In the genomic region with DNA sequence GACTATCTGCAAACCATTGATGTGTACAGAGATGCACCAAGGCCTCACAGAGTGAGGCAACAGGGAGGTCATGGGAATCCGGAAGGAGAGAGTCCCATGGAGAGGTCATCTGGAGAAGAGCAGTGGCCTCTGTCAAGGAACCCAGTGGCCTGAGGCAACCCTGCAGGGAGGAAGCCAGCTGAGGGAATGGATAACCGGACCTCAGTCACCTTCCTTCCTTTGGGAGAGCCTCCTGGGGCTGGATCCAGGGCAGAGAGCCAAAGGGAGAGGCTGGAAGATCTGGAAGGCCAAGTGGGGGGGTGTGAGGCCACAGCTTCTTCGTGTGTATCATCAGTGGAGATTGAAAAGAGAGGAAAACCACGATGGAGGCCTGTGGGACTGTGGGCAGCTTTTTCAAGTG, we compare ENCODE assay signal across 13 cellular contexts. TPM values are rescaled to one million over a fixed set of nuclear protein-coding genes. Genes with fewer than 3 reads are reported as not detected.
DNase-seq lines count a peak whose midpoint lies in the region; ATAC-seq and TF ChIP-seq lines count a peak whose summit lies in the region.
"Had no signal": no experiment of that assay in that cellular context is flagged by ENCODE, and none has a peak within 500 bp of the region (broad histone marks: within the 10 kb centered on the region; RNA-seq: fewer than 3 reads in every experiment).

No MANE protein-coding gene starts in this region.

- POLR2A ChIA-PET in activated CD8-positive, alpha-beta T cell treated with anti-CD3 and anti-CD28 coated beads, Interleukin-2, amount 10 ng/mL, durations not matched to agents 7 days and 5 days (lab: Charles Lee) = interaction anchor here (1.6 kb wide), 1 partner anchor 13 kb away, joined by 9 read pairs; no protein-coding TSS in a partner anchor

- intact Hi-C loops in activated naive CD4-positive, alpha-beta T cell treated with anti-CD3 and anti-CD28 coated beads for 36 hours (cut with micrococcal nuclease) = loop anchor here (10.0 kb wide), 2 partner anchors 519 to 899 kb away; no protein-coding TSS in a partner anchor
- intact Hi-C loops in left cardiac atrium (cut with DNase I) = no loop called here

- H3K27ac ChIP-seq in thymus (ENCODE audit: low read depth) = peak overlapping the region; percentile 86
- H3K27ac ChIP-seq: esophagus muscularis mucosa had no signal

- peaks cover 42% of the 10 kb centered on the region for H3K4me1 Mint-ChIP-seq in activated naive CD4-positive, alpha-beta T cell treated with anti-CD3 and anti-CD28 coated beads for 36 hours (ENCODE audit: low read depth)
- peaks cover 53% of the 10 kb centered on the region for H3K4me1 Mint-ChIP-seq in activated CD8-positive, alpha-beta T cell treated with anti-CD3 and anti-CD28 coated beads, Interleukin-2, amount 10 ng/mL, durations not matched to agents 7 days and 5 days (ENCODE audit: low read depth)
- peaks cover 3% of the 10 kb centered on the region for H3K4me1 Mint-ChIP-seq in mesothelial cell of epicardium

- CTCF ChIA-PET in activated naive CD4-positive, alpha-beta T cell treated with anti-CD3 and anti-CD28 coated beads for 36 hours (lab: Charles Lee) = interaction anchor here (0.9 to 4.5 kb wide), 3 partner anchors 15 to 21 kb away, joined by 3 to 35 read pairs (median 28); no protein-coding TSS in a partner anchor
- CTCF ChIA-PET in activated CD8-positive, alpha-beta T cell treated with anti-CD3 and anti-CD28 coated beads, Interleukin-2, amount 10 ng/mL, durations not matched to agents 7 days and 5 days (lab: Charles Lee) = interaction anchor here (0.7 to 6.3 kb wide), 13 partner anchors 10 to 512 kb away, joined by 3 to 82 read pairs (median 9); partner anchors contain the start of gene CD38

- no peak for DNase-seq in activated naive CD4-positive, alpha-beta T cell treated with anti-CD3 and anti-CD28 coated beads for 36 hours
- DNase-seq in activated naive CD4-positive, alpha-beta T cell (lab: John Stamatoyannopoulos, UW) = no peak
- DNase-seq in activated CD8-positive, alpha-beta T cell treated with anti-CD3 and anti-CD28 coated beads, Interleukin-2, amount 10 ng/mL, durations not matched to agents 7 days and 5 days = no peak
- DNase-seq in left cardiac atrium (peak; percentile 72), NCI-H187 treated with DMSO at 0.1 percent for 48 hours (lab: John Stamatoyannopoulos, UW) (no peak), mesothelial cell of epicardium (ENCODE audit: low spot score in 2 of 2, unreplicated experiment in 2 of 2) (no peak)
- DNase-seq: islet precursor cell, NCI-H2029 treated with DMSO at 0.1 percent for 48 hours had no signal

- peaks cover 2% of the 10 kb centered on the region for H3K9me3 Mint-ChIP-seq in activated naive CD4-positive, alpha-beta T cell treated with anti-CD3 and anti-CD28 coated beads for 36 hours
- no peaks in the 10 kb centered on the region for H3K9me3 Mint-ChIP-seq in activated CD8-positive, alpha-beta T cell treated with anti-CD3 and anti-CD28 coated beads, Interleukin-2, amount 10 ng/mL, durations not matched to agents 7 days and 5 days (ENCODE audit: insufficient read depth)
- H3K9me3 Mint-ChIP-seq in mesothelial cell of epicardium = peaks cover 3% of the 10 kb centered on the region

- H3K27me3 Mint-ChIP-seq in activated naive CD4-positive, alpha-beta T cell treated with anti-CD3 and anti-CD28 coated beads for 36 hours (ENCODE audit: low read depth) = no peaks in the 10 kb centered on the region
- H3K27me3 Mint-ChIP-seq in activated CD8-positive, alpha-beta T cell treated with anti-CD3 and anti-CD28 coated beads, Interleukin-2, amount 10 ng/mL, durations not matched to agents 7 days and 5 days (ENCODE audit: low read depth) = no peaks in the 10 kb centered on the region
- H3K27me3 Mint-ChIP-seq in mesothelial cell of epicardium (ENCODE audit: low read depth) = no peaks in the 10 kb centered on the region

- TF ChIP-seq CTCF in mesothelial cell of epicardium (IDR thresholded peaks at IDR 0.05; ENCODE audit: unreplicated experiment) = no peak

- H3K36me3 ChIP-seq in thymus (ENCODE audit: control insufficient read depth, insufficient read depth) = peaks cover 1% of the 10 kb centered on the region
- H3K36me3 ChIP-seq: esophagus muscularis mucosa had no signal

- peak overlapping the region; percentile 0 for H3K4me3 ChIP-seq in thymus (ENCODE audit: low read length)
- H3K4me3 ChIP-seq: esophagus muscularis mucosa had no signal

- H3K27ac Mint-ChIP-seq in activated naive CD4-positive, alpha-beta T cell treated with anti-CD3 and anti-CD28 coated beads for 36 hours = peak overlapping the region; percentile 17
- H3K27ac Mint-ChIP-seq in activated CD8-positive, alpha-beta T cell treated with anti-CD3 and anti-CD28 coated beads, Interleukin-2, amount 10 ng/mL, durations not matched to agents 7 days and 5 days = peak overlapping the region; percentile 89
- H3K27ac Mint-ChIP-seq in mesothelial cell of epicardium = no peak overlapping the region

- H3K4me1 ChIP-seq in thymus (ENCODE audit: control insufficient read depth, insufficient read depth, low read length) = peaks cover 23% of the 10 kb centered on the region

- H3K4me3 Mint-ChIP-seq in activated naive CD4-positive, alpha-beta T cell treated with anti-CD3 and anti-CD28 coated beads for 36 hours = no peak overlapping the region
- H3K4me3 Mint-ChIP-seq in activated CD8-positive, alpha-beta T cell treated with anti-CD3 and anti-CD28 coated beads, Interleukin-2, amount 10 ng/mL, durations not matched to agents 7 days and 5 days = peak overlapping the region; percentile 55
- H3K4me3 Mint-ChIP-seq in mesothelial cell of epicardium = no peak overlapping the region

- H3K9me3 ChIP-seq in thymus (ENCODE audit: control insufficient read depth) = no peaks in the 10 kb centered on the region
- H3K9me3 ChIP-seq: esophagus muscularis mucosa had no signal

- no peaks in the 10 kb centered on the region for H3K36me3 Mint-ChIP-seq in activated naive CD4-positive, alpha-beta T cell treated with anti-CD3 and anti-CD28 coated beads for 36 hours (ENCODE audit: low read depth)
- H3K36me3 Mint-ChIP-seq in activated CD8-positive, alpha-beta T cell treated with anti-CD3 and anti-CD28 coated beads, Interleukin-2, amount 10 ng/mL, durations not matched to agents 7 days and 5 days (ENCODE audit: low read depth) = peaks cover 10% of the 10 kb centered on the region
- no peaks in the 10 kb centered on the region for H3K36me3 Mint-ChIP-seq in mesothelial cell of epicardium

- no peaks in the 10 kb centered on the region for H3K27me3 ChIP-seq in thymus (ENCODE audit: control insufficient read depth, insufficient read depth)
- H3K27me3 ChIP-seq: esophagus muscularis mucosa had no signal

- 40% methylated on average over 4 of the region's 4 CpGs for WGBS in thymus

- no peak for ATAC-seq in activated CD8-positive, alpha-beta T cell treated with anti-CD3 and anti-CD28 coated beads, Interleukin-2, amount 10 ng/mL, durations not matched to agents 7 days and 5 days
- peak; percentile 75 to 92 for ATAC-seq in left cardiac atrium
- ATAC-seq in HG03521 (IDR thresholded peaks at IDR 0.05; ENCODE audit: unreplicated experiment) = no peak

RNA-seq across cellular contexts. Expression of gene CD38, which starts 24.3 kb away (rescaled TPM):
- 10 to 100 TPM; 18.5 to 20.0 TPM for total RNA-seq in activated naive CD4-positive, alpha-beta T cell treated with anti-CD3 and anti-CD28 coated beads for 36 hours
- 10 to 100 TPM; 88.8 to 93.4 TPM for total RNA-seq in activated CD8-positive, alpha-beta T cell treated with anti-CD3 and anti-CD28 coated beads, Interleukin-2, amount 10 ng/mL, durations not matched to agents 7 days and 5 days
- 1 to 10 TPM; 5.7 to 6.9 TPM for total RNA-seq in left cardiac atrium
- 31.0 TPM for polyA plus RNA-seq in thymus
- 0.20 to 0.22 TPM in 2 of 3 replicates, not detected in the other for total RNA-seq in mesothelial cell of epicardium
- total RNA-seq: bronchial epithelial cell, G401 had no signal

RNA-seq across cellular contexts. Expression of gene BST1, which starts 50.9 kb away (rescaled TPM):
- under 1 TPM; 0.74 to 0.96 TPM for total RNA-seq in activated naive CD4-positive, alpha-beta T cell treated with anti-CD3 and anti-CD28 coated beads for 36 hours
- total RNA-seq in activated CD8-positive, alpha-beta T cell treated with anti-CD3 and anti-CD28 coated beads, Interleukin-2, amount 10 ng/mL, durations not matched to agents 7 days and 5 days = under 1 TPM; 0.60 to 0.71 TPM
- total RNA-seq in left cardiac atrium (10 to 100 TPM in 1 of 2 donors, 1 to 10 TPM in 1; 8.7 to 11.0 TPM), mesothelial cell of epicardium (0.42 to 1.0 TPM (median 0.58 TPM) in 3 replicates)
- polyA plus RNA-seq in thymus = 2.9 TPM
- total RNA-seq: G401 had no signal

Comparison
In these comparisons a context has a peak if more than half of its experiments do, and no peak if none do; other contexts are left out.
1. ATAC-seq: peak in left cardiac atrium (2 of 2); none in activated CD8-positive, alpha-beta T cell treated with anti-CD3 and anti-CD28 coated beads, Interleukin-2, amount 10 ng/mL, durations not matched to agents 7 days and 5 days (single experiment) and HG03521 (single experiment).
2. RNA of gene CD38, which starts 24.3 kb away (total RNA-seq): 88.8 to 93.4 TPM in activated CD8-positive, alpha-beta T cell treated with anti-CD3 and anti-CD28 coated beads, Interleukin-2, amount 10 ng/mL, durations not matched to agents 7 days and 5 days; 18.5 to 20.0 TPM in activated naive CD4-positive, alpha-beta T cell treated with anti-CD3 and anti-CD28 coated beads for 36 hours, 5.7 to 6.9 TPM in left cardiac atrium and 0.20 to 0.22 TPM in mesothelial cell of epicardium; every median in the first group is over 4 times any median in the second.